In the genomic region with DNA sequence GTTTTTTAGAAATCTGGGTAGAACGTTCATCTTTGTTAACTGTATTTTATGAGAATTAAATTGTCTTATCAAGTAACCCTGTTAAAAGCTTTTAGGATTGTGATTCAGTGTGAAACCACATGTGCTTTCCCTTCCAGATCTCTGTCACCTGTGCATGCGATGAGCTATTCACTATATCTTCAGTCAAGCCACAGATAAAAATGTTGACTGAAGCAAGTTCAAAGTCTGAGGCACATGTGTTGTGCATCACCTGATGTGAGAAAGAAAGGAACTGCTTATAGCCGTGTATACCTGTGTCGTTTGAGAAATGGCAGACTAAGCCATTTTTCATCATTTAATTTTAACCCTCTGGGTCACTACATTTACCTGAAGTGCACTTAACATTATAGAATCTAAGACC, we compare ENCODE assay signal across 18 cellular contexts.
DNase-seq lines count a peak whose midpoint lies in the region; ATAC-seq, FAIRE-seq and TF ChIP-seq lines count a peak whose summit lies in the region.
"Had no signal": no experiment of that assay in that cellular context is flagged by ENCODE, and none has a peak within 500 bp of the region (broad histone marks: within the 10 kb centered on the region; RNA-seq: fewer than 3 reads in every experiment).

No MANE protein-coding gene starts in this region.

- no peaks in the 10 kb centered on the region for H3K4me1 Mint-ChIP-seq in activated naive CD4-positive, alpha-beta T cell treated with anti-CD3 and anti-CD28 coated beads, Interleukin-2, amount 10 ng/mL, durations not matched to agents 7 days and 5 days
- H3K4me1 Mint-ChIP-seq: CD14-positive monocyte; CD4-positive, alpha-beta memory T cell had no signal

- H3K9ac ChIP-seq in HepG2 (ENCODE audit: insufficient read depth, low read depth, low read length): no peak overlapping the region
- H3K9ac ChIP-seq in GM12878 (ENCODE audit: control insufficient read depth, insufficient read depth, low read length): no peak overlapping the region
- H3K9ac ChIP-seq: BLaER1 had no signal

- no peaks in the 10 kb centered on the region for H3K36me3 Mint-ChIP-seq in activated naive CD4-positive, alpha-beta T cell treated with anti-CD3 and anti-CD28 coated beads, Interleukin-2, amount 10 ng/mL, durations not matched to agents 7 days and 5 days
- H3K36me3 Mint-ChIP-seq: CD14-positive monocyte; CD4-positive, alpha-beta memory T cell had no signal

- DNase-seq in HepG2 (ENCODE audit: low spot score) (peak; percentile 9), right lobe of liver (no peak), GM12878 (ENCODE audit: low read depth, low spot score) (no peak), mucosa of gallbladder (ENCODE audit: low spot score) (peak; percentile 15), NCI-H1105 (lab: John Stamatoyannopoulos, UW) (no peak), kidney glomerular epithelial cell (lab: John Stamatoyannopoulos, UW) (no peak)
- no peak for DNase-seq in activated naive CD4-positive, alpha-beta T cell treated with anti-CD3 and anti-CD28 coated beads, Interleukin-2, amount 10 ng/mL, durations not matched to agents 7 days and 5 days
- DNase-seq: 8988T; CD4-positive, alpha-beta memory T cell; DMS153; DMS79; GDM1; GOT3; H7; HFFc6 had no signal

- no peak for TF ChIP-seq POLR2A in HepG2 (IDR thresholded peaks at IDR 0.05; ENCODE audit: insufficient read depth in 1 of 2, low read depth in 2 of 2, low read length in 2 of 2)
- no peak for TF ChIP-seq POLR2A in right lobe of liver (IDR thresholded peaks at IDR 0.05)
- no peak for TF ChIP-seq POLR2A in GM12878 (IDR thresholded peaks at IDR 0.05; ENCODE audit: low read depth, low read length)

- no peak overlapping the region for H3K27ac Mint-ChIP-seq in activated naive CD4-positive, alpha-beta T cell treated with anti-CD3 and anti-CD28 coated beads, Interleukin-2, amount 10 ng/mL, durations not matched to agents 7 days and 5 days
- H3K27ac Mint-ChIP-seq: CD14-positive monocyte; CD4-positive, alpha-beta memory T cell; HFFc6 had no signal

- SMC1A ChIA-PET in GM12878 (lab: Charles Lee; ENCODE audit: uncharacterized antibody, unreplicated experiment): interaction anchor here (0.7 kb wide), 1 partner anchor 175 kb away, joined by 3 read pairs; no protein-coding TSS in a partner anchor

- BruUV-seq in HepG2 (replicated peaks; lab: Mats Ljungman, UMichigan) (no TSS peak), GM12878 (replicated peaks; lab: Mats Ljungman, UMichigan) (no TSS peak)

- no peaks in the 10 kb centered on the region for H3K79me2 ChIP-seq in HepG2 (ENCODE audit: insufficient read depth, low read length)
- no peaks in the 10 kb centered on the region for H3K79me2 ChIP-seq in GM12878 (ENCODE audit: control insufficient read depth, insufficient read depth, low read length)

- no peak overlapping the region for H3K4me3 Mint-ChIP-seq in activated naive CD4-positive, alpha-beta T cell treated with anti-CD3 and anti-CD28 coated beads, Interleukin-2, amount 10 ng/mL, durations not matched to agents 7 days and 5 days
- H3K4me3 Mint-ChIP-seq: CD14-positive monocyte; CD4-positive, alpha-beta memory T cell; HFFc6 had no signal

- intact Hi-C loops in HepG2 (cut with micrococcal nuclease; ENCODE audit: unreplicated experiment) (no loop called here), right lobe of liver (cut with DNase I) (no loop called here), GM12878 (cut with micrococcal nuclease; ENCODE audit: unreplicated experiment) (no loop called here)

- H3K27me3 ChIP-seq in HepG2 (ENCODE audit: control insufficient read depth in 1 of 2, insufficient read depth in 2 of 2, low read length in 2 of 2) (no peaks in the 10 kb centered on the region), right lobe of liver (no peaks in the 10 kb centered on the region), GM12878 (replicated peaks in 1 of 2; ENCODE audit: control insufficient read depth in 2 of 2, insufficient read depth in 2 of 2, low read length in 1 of 2) (no peaks in the 10 kb centered on the region)
- H3K27me3 ChIP-seq: BLaER1 had no signal

- POLR2A ChIA-PET in HepG2 (lab: Yijun Ruan, JAX) (no interaction called here), GM12878 (lab: Charles Lee) (no interaction called here)

- H3K4me1 ChIP-seq in HepG2 (ENCODE audit: insufficient read depth, low read length) (no peaks in the 10 kb centered on the region), right lobe of liver (no peaks in the 10 kb centered on the region), GM12878 (ENCODE audit: control insufficient read depth, insufficient read depth, low read length) (no peaks in the 10 kb centered on the region)
- H3K4me1 ChIP-seq: BLaER1 had no signal

- no peak for TF ChIP-seq RAD21 in HepG2 (CRISPR knock-in tag; IDR thresholded peaks at IDR 0.05)
- no peak for TF ChIP-seq RAD21 in GM12878 (IDR thresholded peaks at IDR 0.05; ENCODE audit: insufficient read depth, low read depth, low read length)

- H2AFZ ChIP-seq in HepG2 (ENCODE audit: low read length) (no peak overlapping the region), GM12878 (ENCODE audit: control insufficient read depth, low read depth, low read length) (no peak overlapping the region)

- no peak overlapping the region for H3K4me3 ChIP-seq in HepG2 (replicated peaks in 1 of 3; ENCODE audit: insufficient read depth in 1 of 3, low read depth in 2 of 3, low read length in 3 of 3)
- no peak overlapping the region for H3K4me3 ChIP-seq in right lobe of liver
- H3K4me3 ChIP-seq in GM12878: no peak overlapping the region
- H3K4me3 ChIP-seq: BLaER1 had no signal

- ATAC-seq in HepG2 (no peak; the same call in 2 of the 3 replicates), right lobe of liver (no peak), GM12878 (no peak)
- ATAC-seq: HCT116 had no signal

- H3K27ac ChIP-seq in HepG2 (ENCODE audit: extremely low read length, insufficient read depth, low read length) (no peak overlapping the region), right lobe of liver (no peak overlapping the region), GM12878 (ENCODE audit: control insufficient read depth, insufficient read depth) (no peak overlapping the region)
- H3K27ac ChIP-seq: BLaER1 had no signal

- H3K4me2 ChIP-seq in HepG2 (ENCODE audit: low read depth, low read length): no peak overlapping the region
- no peak overlapping the region for H3K4me2 ChIP-seq in GM12878 (ENCODE audit: control insufficient read depth, insufficient read depth)
- H3K4me2 ChIP-seq: BLaER1 had no signal

- H3K9me3 ChIP-seq in HepG2 (ENCODE audit: low read length) (peaks cover 6% of the 10 kb centered on the region; the same call in 1 of the 2 replicates), right lobe of liver (no peaks in the 10 kb centered on the region), GM12878 (replicated peaks; ENCODE audit: control insufficient read depth, insufficient read depth, low read length) (no peaks in the 10 kb centered on the region)

- RAD21 ChIA-PET in GM12878 (lab: Charles Lee; ENCODE audit: unreplicated experiment): no interaction called here

- H4K20me1 ChIP-seq in HepG2 (ENCODE audit: insufficient read depth, low read length): no peaks in the 10 kb centered on the region
- H4K20me1 ChIP-seq in GM12878 (ENCODE audit: control insufficient read depth, insufficient read depth): no peaks in the 10 kb centered on the region
- H4K20me1 ChIP-seq: BLaER1 had no signal

- TF ChIP-seq CTCF in HepG2 (CRISPR knock-in tag; IDR thresholded peaks at IDR 0.05): no peak
- no peak for TF ChIP-seq CTCF in right lobe of liver (IDR thresholded peaks at IDR 0.05)
- no peak for TF ChIP-seq CTCF in GM12878 (IDR thresholded peaks at IDR 0.05 in 2 of 3, conservative IDR thresholded peaks at IDR 0.05 in 1 of 3; ENCODE audit: control insufficient read depth in 2 of 3, extremely low read depth in 1 of 3, insufficient read depth in 1 of 3, low read depth in 3 of 3, low read length in 3 of 3)

- WGBS in HepG2 (ENCODE audit: low lambda C conversion rate): 2% methylated on average over 4 of the region's 4 CpGs
- 28% methylated on average over 4 of the region's 4 CpGs for WGBS in right lobe of liver (ENCODE audit: insufficient coverage, low coverage, low lambda C conversion rate, missing lambda C conversion rate)
- 23% methylated on average over 4 of the region's 4 CpGs for WGBS in GM12878 (ENCODE audit: insufficient coverage, insufficient replicate concordance, low lambda C conversion rate, missing lambda C conversion rate)

- TF ChIP-seq EP300 in HepG2 (IDR thresholded peaks at IDR 0.05; ENCODE audit: low read depth in 2 of 2, low read length in 2 of 2): no peak
- no peak for TF ChIP-seq EP300 in HepG2 (CRISPR knock-in tag; IDR thresholded peaks at IDR 0.05; ENCODE audit: borderline replicate concordance)
- TF ChIP-seq EP300 in GM12878 (IDR thresholded peaks at IDR 0.05; ENCODE audit: borderline replicate concordance in 1 of 2, control insufficient read depth in 1 of 2, low read depth in 2 of 2, low read length in 2 of 2): no peak

- FAIRE-seq in HepG2 (lab: Jason Lieb, UNC) (no peak), GM12878 (lab: Jason Lieb, UNC) (no peak)

- in situ Hi-C loops in HepG2 (cut with HindIII; ENCODE audit: extremely low pct_ligation_motif_present, low pct_unique_long_range_greater_than_20kb) (no loop called here), GM12878 (cut with MboI) (no loop called here)

- no peaks in the 10 kb centered on the region for H3K36me3 ChIP-seq in HepG2 (replicated peaks in 1 of 2; ENCODE audit: control insufficient read depth in 1 of 2, insufficient read depth in 2 of 2, low read length in 2 of 2)
- H3K36me3 ChIP-seq in right lobe of liver: no peaks in the 10 kb centered on the region
- H3K36me3 ChIP-seq in GM12878 (ENCODE audit: control insufficient read depth in 2 of 2, insufficient read depth in 2 of 2, low read length in 1 of 2): no peaks in the 10 kb centered on the region
- H3K36me3 ChIP-seq: BLaER1 had no signal

- no peaks in the 10 kb centered on the region for H3K27me3 Mint-ChIP-seq in activated naive CD4-positive, alpha-beta T cell treated with anti-CD3 and anti-CD28 coated beads, Interleukin-2, amount 10 ng/mL, durations not matched to agents 7 days and 5 days
- H3K27me3 Mint-ChIP-seq: CD4-positive, alpha-beta memory T cell had no signal

- H3K9me3 Mint-ChIP-seq in activated naive CD4-positive, alpha-beta T cell treated with anti-CD3 and anti-CD28 coated beads, Interleukin-2, amount 10 ng/mL, durations not matched to agents 7 days and 5 days: peaks cover 11% of the 10 kb centered on the region

- CTCF ChIA-PET in HepG2 (lab: Yijun Ruan, JAX; ENCODE audit: low intra/inter-chr PET ratio, low total read pairs) (no interaction called here), GM12878 (lab: Yijun Ruan, JAX) (no interaction called here)
- CTCF ChIA-PET in activated naive CD4-positive, alpha-beta T cell treated with anti-CD3 and anti-CD28 coated beads, Interleukin-2, amount 10 ng/mL, durations not matched to agents 7 days and 5 days (lab: Charles Lee): no interaction called here

TF ChIP-seq in HepG2, 621 proteins besides CTCF, POLR2A, EP300 and RAD21 (continues in another document):
- TF ChIP-seq IRX3 (CRISPR knock-in tag; IDR thresholded peaks at IDR 0.05; ENCODE audit: borderline replicate concordance, low read depth) (no peak), ZBTB7B (CRISPR knock-in tag; IDR thresholded peaks at IDR 0.05) (no peak), ZC3H4 (CRISPR knock-in tag; IDR thresholded peaks at IDR 0.05; ENCODE audit: borderline replicate concordance) (no peak)

TF ChIP-seq in GM12878, 131 proteins besides CTCF, POLR2A, EP300 and RAD21 (continues in another document):
- TF ChIP-seq RAD51 (IDR thresholded peaks at IDR 0.05) (0 out of 2 replicates have a peak, but pooled peaks have one; percentile 18), SRF (IDR thresholded peaks at IDR 0.05; ENCODE audit: low read depth in 2 of 2, low read length in 2 of 2) (no peak)

Comparison
In these comparisons a context has a peak if more than half of its experiments do, and no peak if none do; other contexts are left out.
1. DNase-seq: peak in HepG2 (single experiment) and mucosa of gallbladder (single experiment); none in right lobe of liver (0 of 3), GM12878 (single experiment), NCI-H1105 (single experiment), kidney glomerular epithelial cell (single experiment) and activated naive CD4-positive, alpha-beta T cell treated with anti-CD3 and anti-CD28 coated beads, Interleukin-2, amount 10 ng/mL, durations not matched to agents 7 days and 5 days (single experiment).